In genomic region chr15:56001476-56002078, GRCh38 we compare ENCODE assay signal across 22 cellular contexts. TPM values are rescaled to one million over a fixed set of nuclear protein-coding genes. Genes with fewer than 3 reads are reported as not detected.
A peak's percentile ranks its signal among the peaks of the same experiment; 100 is the strongest.
DNase-seq lines count a peak whose midpoint lies in the region; ATAC-seq, FAIRE-seq and TF ChIP-seq lines count a peak whose summit lies in the region.
"Had no signal": no experiment of that assay in that cellular context is flagged by ENCODE, and none has a peak within 500 bp of the region (broad histone marks: within the 10 kb centered on the region; RNA-seq: fewer than 3 reads in every experiment).

No MANE protein-coding gene starts in this region.

- in situ Hi-C loops in mammary epithelial cell (cut with MboI; ENCODE audit: low sequenced_read_pairs in 2 of 2): no loop called here

- H3K36me3 ChIP-seq in PC-3 (ENCODE audit: low read depth, low read length) (no peaks in the 10 kb centered on the region), mammary epithelial cell (ENCODE audit: insufficient read depth, low read length) (no peaks in the 10 kb centered on the region), keratinocyte (ENCODE audit: control insufficient read depth in 2 of 2, extremely low read depth in 1 of 2, insufficient read depth in 2 of 2, low read length in 2 of 2) (no peaks in the 10 kb centered on the region), left lung (no peaks in the 10 kb centered on the region), spleen (no peaks in the 10 kb centered on the region)

- no peaks in the 10 kb centered on the region for H3F3A ChIP-seq in PC-3 (ENCODE audit: low read length, unreplicated experiment)

- no peak for TF ChIP-seq POLR2A in spleen (IDR thresholded peaks at IDR 0.05)

- peak; percentile 30 for DNase-seq in PC-3
- DNase-seq in mammary epithelial cell: peak; percentile 85
- DNase-seq in keratinocyte (ENCODE audit: low read depth, low spot score): peak; percentile 42
- no peak for DNase-seq in NCI-H1436 treated with DMSO at 0.1 percent for 48 hours (lab: John Stamatoyannopoulos, UW)
- no peak for DNase-seq in left lung
- no peak for DNase-seq in EL
- DNase-seq in spleen: no peak
- DNase-seq: CD4-positive, CD25-positive, alpha-beta regulatory T cell; DMS79; H7; HFFc6; KBM-7; NCI-H1105 treated with DMSO at 0.1 percent for 48 hours; NCI-H1694; NCI-H2081; NCI-H2171; NCI-H345; NCI-H524; NCI-H774; NK-92 treated with Interleukin-12 subunit alpha and Interleukin-12 subunit beta, amount 100 ng/mL, for 24 hours; SHP77 treated with DMSO at 0.1 percent for 48 hours had no signal

- H3K9me3 ChIP-seq in PC-3 (ENCODE audit: low read length) (no peaks in the 10 kb centered on the region), mammary epithelial cell (replicated peaks; ENCODE audit: insufficient read depth, low read length) (no peaks in the 10 kb centered on the region), keratinocyte (ENCODE audit: control insufficient read depth, low read depth, low read length) (no peaks in the 10 kb centered on the region), left lung (no peaks in the 10 kb centered on the region), spleen (no peaks in the 10 kb centered on the region)

- H3K4me2 ChIP-seq in PC-3 (ENCODE audit: low read length) (peak overlapping the region; percentile 53), mammary epithelial cell (ENCODE audit: insufficient read depth, low read depth, low read length) (peak overlapping the region; percentile 65), keratinocyte (ENCODE audit: control insufficient read depth, extremely low read depth, insufficient read depth, low read depth, low read length) (peak overlapping the region; percentile 65)

- intact Hi-C loops in PC-3 (cut with micrococcal nuclease) (no loop called here), mammary epithelial cell (cut with micrococcal nuclease) (no loop called here), left lung (cut with DNase I) (no loop called here), spleen (cut with DNase I; ENCODE audit: low total_unique reads) (no loop called here)

- ATAC-seq in PC-3 (no peak), left lung (no peak)
- ATAC-seq: HepG2 had no signal

- H3K27ac ChIP-seq in PC-3 (ENCODE audit: low read length) (no peak overlapping the region), mammary epithelial cell (ENCODE audit: insufficient read depth, low read depth, low read length) (peak overlapping the region; percentile 68), keratinocyte (ENCODE audit: control insufficient read depth, insufficient read depth, low read length) (peak overlapping the region; percentile 79), left lung (no peak overlapping the region), spleen (no peak overlapping the region)

- no peaks in the 10 kb centered on the region for H3K79me2 ChIP-seq in PC-3 (ENCODE audit: low read length)
- H3K79me2 ChIP-seq in mammary epithelial cell (ENCODE audit: insufficient read depth, low read length): no peaks in the 10 kb centered on the region
- no peaks in the 10 kb centered on the region for H3K79me2 ChIP-seq in keratinocyte (ENCODE audit: control insufficient read depth, insufficient read depth, low read length)

- H3K9me2 ChIP-seq in PC-3 (replicated peaks; ENCODE audit: low read length): no peaks in the 10 kb centered on the region

- FAIRE-seq in keratinocyte (lab: Jason Lieb, UNC): peak; percentile 89
- FAIRE-seq: HepG2 had no signal

- no peaks in the 10 kb centered on the region for H3K9me1 ChIP-seq in keratinocyte (ENCODE audit: control insufficient read depth, extremely low read depth, insufficient read depth, low read length)

- no peaks in the 10 kb centered on the region for H3K27me3 ChIP-seq in PC-3 (ENCODE audit: low read length)
- no peaks in the 10 kb centered on the region for H3K27me3 ChIP-seq in mammary epithelial cell (ENCODE audit: insufficient read depth, low read length)
- H3K27me3 ChIP-seq in keratinocyte (ENCODE audit: control insufficient read depth, extremely low read depth, insufficient read depth, low read length): no peaks in the 10 kb centered on the region
- no peaks in the 10 kb centered on the region for H3K27me3 ChIP-seq in left lung
- H3K27me3 ChIP-seq in spleen (replicated peaks in 1 of 7): peaks cover 0 to 7% (median 0%) of the 10 kb centered on the region in 7 donors

- 44% methylated on average over 3 of the region's 3 CpGs for WGBS in mammary epithelial cell (ENCODE audit: low coverage, missing lambda C conversion rate)
- WGBS in spleen, 5 donors: 82 to 96% (median 88%) methylated on average over 3 of the region's 3 CpGs

- no peak overlapping the region for H2AFZ ChIP-seq in PC-3 (ENCODE audit: low read length)
- H2AFZ ChIP-seq in mammary epithelial cell (ENCODE audit: low read depth, low read length): no peak overlapping the region
- no peak overlapping the region for H2AFZ ChIP-seq in keratinocyte (ENCODE audit: control insufficient read depth, low read length)

- H3K4me3 ChIP-seq in PC-3 (ENCODE audit: low read length) (no peak overlapping the region), mammary epithelial cell (replicated peaks in 1 of 3; ENCODE audit: insufficient read depth in 1 of 3, low read depth in 2 of 3, low read length in 3 of 3) (no peak overlapping the region), keratinocyte (ENCODE audit: control insufficient read depth in 2 of 3, extremely low read depth in 1 of 3, insufficient read depth in 2 of 3, low read depth in 1 of 3, low read length in 3 of 3) (no peak overlapping the region), left lung (no peak overlapping the region), spleen (no peak overlapping the region)

- TF ChIP-seq CTCF in PC-3 (conservative IDR thresholded peaks at IDR 0.05; ENCODE audit: low read depth, low read length) (no peak), mammary epithelial cell (conservative IDR thresholded peaks at IDR 0.05 in 1 of 2, IDR thresholded peaks at IDR 0.05 in 1 of 2; ENCODE audit: extremely low read depth in 1 of 2, insufficient read depth in 1 of 2, low read depth in 1 of 2, low read length in 2 of 2) (no peak), keratinocyte (optimal IDR thresholded peaks at IDR 0.05 in 1 of 3, IDR thresholded peaks at IDR 0.05 in 1 of 3, conservative IDR thresholded peaks at IDR 0.05 in 1 of 3; ENCODE audit: extremely low read depth in 1 of 3, insufficient read depth in 2 of 3, low read length in 3 of 3) (no peak), left lung (IDR thresholded peaks at IDR 0.05) (no peak), spleen (IDR thresholded peaks at IDR 0.05 in 8 of 11, conservative IDR thresholded peaks at IDR 0.05 in 3 of 11) (no peak)

- H3K9ac ChIP-seq in PC-3 (ENCODE audit: low read length): no peak overlapping the region
- H3K9ac ChIP-seq in mammary epithelial cell (ENCODE audit: insufficient read depth, low read length): no peak overlapping the region
- peak overlapping the region; percentile 46 for H3K9ac ChIP-seq in keratinocyte (ENCODE audit: control insufficient read depth, extremely low read depth, insufficient read depth, low read length)

- H3K4me1 ChIP-seq in PC-3 (ENCODE audit: insufficient read depth, low read length) (peaks cover 33% of the 10 kb centered on the region), mammary epithelial cell (ENCODE audit: insufficient read depth, low read length) (peaks cover 47% of the 10 kb centered on the region), keratinocyte (ENCODE audit: control insufficient read depth, extremely low read depth, insufficient read depth, low read length) (peaks cover 58% of the 10 kb centered on the region), left lung (no peaks in the 10 kb centered on the region), spleen (no peaks in the 10 kb centered on the region)

- H4K20me1 ChIP-seq in PC-3 (ENCODE audit: low read length): no peaks in the 10 kb centered on the region
- H4K20me1 ChIP-seq in mammary epithelial cell (ENCODE audit: insufficient read depth, low read length): no peaks in the 10 kb centered on the region
- no peaks in the 10 kb centered on the region for H4K20me1 ChIP-seq in keratinocyte (ENCODE audit: control insufficient read depth, extremely low read depth, insufficient read depth, low read length)

- dilution Hi-C loops in mammary epithelial cell (cut with HindIII; ENCODE audit: low sequenced_read_pairs): no loop called here
- dilution Hi-C loops in keratinocyte (cut with MboI; ENCODE audit: extremely low pct_ligation_motif_present, low sequenced_read_pairs): no loop called here

- POLR2A ChIA-PET in PC-3 (lab: Charles Lee; ENCODE audit: unreplicated experiment): interaction anchor here (0.6 kb wide), 1 partner anchor 102 kb away, joined by 14 read pairs; no protein-coding TSS in a partner anchor

- BruUV-seq in PC-3 (replicated peaks; lab: Mats Ljungman, UMichigan): no TSS peak
- no TSS peak for BruUV-seq in mammary epithelial cell (replicated peaks; lab: Mats Ljungman, UMichigan)

- CTCF ChIA-PET in PC-3 (lab: Charles Lee): no interaction called here
- CTCF ChIA-PET in mammary epithelial cell (lab: Charles Lee; ENCODE audit: low non-redundant PET): no interaction called here

RNA-seq across cellular contexts. Expression of gene NEDD4, which starts 8.2 kb away (rescaled TPM):
- total RNA-seq in PC-3 (2014; rRNA removed): 7.5 and 9.6 TPM in 2 replicates
- total RNA-seq in mammary epithelial cell: 10 to 100 TPM; 27.5 to 31.6 TPM
- polyA plus RNA-seq in mammary epithelial cell: 13.2 TPM
- polyA minus RNA-seq in mammary epithelial cell: 15.8 TPM
- polyA plus RNA-seq in keratinocyte: 15.5 to 24.3 TPM (median 19.0 TPM) in 3 replicates
- polyA plus RNA-seq in keratinocyte (2011; ENCODE audit: low read depth): 41.7 TPM
- polyA plus RNA-seq in keratinocyte (2011; cell fraction: cytosol; rRNA removed): 8.5 and 18.3 TPM in 2 replicates
- 19.4 and 25.3 TPM in 2 replicates for polyA plus RNA-seq in keratinocyte (2011; cell fraction: nucleus; rRNA removed)
- polyA plus RNA-seq in keratinocyte (2012; ENCODE audit: low replicate concordance): 11.2 and 14.0 TPM in 2 replicates
- 6.6 to 33.4 TPM (median 20.7 TPM) in 3 replicates for polyA minus RNA-seq in keratinocyte
- polyA minus RNA-seq in keratinocyte (2011; cell fraction: cytosol; rRNA and poly(A)+ RNA removed): 16.1 TPM
- polyA minus RNA-seq in keratinocyte (2011; cell fraction: nucleus; rRNA and poly(A)+ RNA removed): 22.9 and 41.5 TPM in 2 replicates
- total RNA-seq in left lung: 10 to 100 TPM; 15.0 to 16.7 TPM
- total RNA-seq in spleen: 10 to 100 TPM; 12.9 to 22.0 (median 18.5) TPM
- polyA plus RNA-seq in spleen: 1 to 10 TPM; 1.5 to 3.3 (median 1.6) TPM

Comparison
In these comparisons a context has a peak if more than half of its experiments do, and no peak if none do; other contexts are left out.
1. DNase-seq: peak in PC-3 (single experiment), mammary epithelial cell (single experiment) and keratinocyte (single experiment); none in NCI-H1436 treated with DMSO at 0.1 percent for 48 hours (single experiment), left lung (0 of 2), EL (single experiment) and spleen (single experiment).
2. H3K27ac ChIP-seq: peak in mammary epithelial cell (single experiment) and keratinocyte (single experiment); none in PC-3 (single experiment), left lung (0 of 2) and spleen (0 of 8).
3. Peak in every context shown above with its lines, with median percentiles within 50 percentile points of each other: H3K4me2 ChIP-seq.